In the genomic region with DNA sequence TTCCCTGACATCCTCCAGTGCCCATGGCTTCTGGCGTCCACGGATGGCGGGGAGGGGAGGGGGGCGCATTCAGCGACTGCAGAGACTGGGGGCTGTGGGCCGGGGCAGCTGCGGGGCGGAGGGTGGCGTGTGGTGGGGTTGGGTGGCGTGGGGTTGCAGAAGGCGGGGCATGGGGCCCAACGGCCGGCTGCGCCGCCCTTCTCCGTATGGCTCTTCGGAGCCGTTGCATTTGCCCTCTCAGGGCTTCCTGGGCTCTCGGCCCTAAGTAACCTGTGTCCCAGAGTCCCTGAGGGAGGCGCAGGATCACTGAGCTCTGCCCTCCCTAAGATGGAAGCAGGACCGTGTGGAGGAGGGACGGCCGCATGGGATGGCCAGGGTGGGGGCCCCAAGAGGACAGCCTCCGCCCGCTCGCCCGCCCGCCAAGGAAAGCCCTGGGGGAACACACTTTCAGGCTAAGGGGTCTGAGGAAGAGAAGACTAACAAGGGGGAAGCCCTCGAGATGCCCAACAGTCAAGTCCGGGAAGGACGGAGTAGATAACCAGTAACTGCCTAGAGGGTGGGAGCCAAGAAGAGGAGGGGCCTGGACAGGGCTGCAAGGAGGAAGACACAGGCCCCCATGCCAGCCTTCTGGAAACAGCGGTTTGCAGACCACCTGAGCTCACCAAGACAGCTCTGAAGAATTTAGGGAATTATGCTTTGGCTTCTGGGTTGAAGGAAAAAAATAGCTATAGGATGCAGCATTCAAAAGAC, we compare ENCODE assay signal across 8 cellular contexts. TPM values are rescaled to one million over a fixed set of nuclear protein-coding genes. Genes with fewer than 3 reads are reported as not detected.
A peak's percentile ranks its signal among the peaks of the same experiment; 100 is the strongest.
DNase-seq lines count a peak whose midpoint lies in the region; ATAC-seq lines count a peak whose summit lies in the region.

No MANE protein-coding gene starts in this region.

- 9% methylated on average over 32 of the region's 32 CpGs for WGBS in ectodermal cell, 2 experiments

- H3K4me3 ChIP-seq in ectodermal cell (ENCODE audit: insufficient read depth, low read depth, low read length) (peak overlapping the region; percentile 32), mucosa of rectum (ENCODE audit: low read length in 2 of 2) (peak overlapping the region; percentile 86 to 98)

- H3K27ac ChIP-seq in ectodermal cell (ENCODE audit: insufficient read depth, low read depth, low read length, poor library complexity, severe bottlenecking) (no peak overlapping the region), mucosa of rectum (ENCODE audit: low read depth in 2 of 2, low read length in 2 of 2) (peak overlapping the region; percentile 96 to 99)

- DNase-seq in GF-D8 (lab: John Stamatoyannopoulos, UW) (peak; percentile 4), NOMO-1 treated with DMSO at 0.1 percent for 48 hours (lab: John Stamatoyannopoulos, UW; ENCODE audit: unreplicated experiment) (peak; percentile 46), middle frontal gyrus (ENCODE audit: extremely low spot score, low spot score) (no peak), NCI-H69 (lab: John Stamatoyannopoulos, UW) (no peak)

- H3K4me1 ChIP-seq in ectodermal cell (ENCODE audit: control insufficient read depth, insufficient read depth, low read length) (peaks cover 5% of the 10 kb centered on the region), mucosa of rectum (ENCODE audit: control insufficient read depth in 2 of 2, insufficient read depth in 2 of 2, low read length in 2 of 2) (peaks cover 24 to 38% of the 10 kb centered on the region in 2 donors)

- H3K9ac ChIP-seq in mucosa of rectum (ENCODE audit: low read depth in 1 of 2, low read length in 2 of 2): peak overlapping the region; percentile 95 to 97

- H3K27me3 ChIP-seq in ectodermal cell (ENCODE audit: control insufficient read depth, insufficient read depth, low read length, poor library complexity, severe bottlenecking) (peaks cover 32% of the 10 kb centered on the region), mucosa of rectum (ENCODE audit: control insufficient read depth in 2 of 2, insufficient read depth in 2 of 2, low read length in 2 of 2) (no peaks in the 10 kb centered on the region)

- ATAC-seq in HG02678 (IDR thresholded peaks at IDR 0.05; ENCODE audit: unreplicated experiment) (no peak), GM21786 (IDR thresholded peaks at IDR 0.05; ENCODE audit: unreplicated experiment) (no peak)

- no peaks in the 10 kb centered on the region for H3K9me3 ChIP-seq in ectodermal cell (ENCODE audit: control insufficient read depth, low read length)
- no peaks in the 10 kb centered on the region for H3K9me3 ChIP-seq in mucosa of rectum (ENCODE audit: control insufficient read depth in 2 of 2, low read length in 2 of 2)

- H3K36me3 ChIP-seq in ectodermal cell (ENCODE audit: control insufficient read depth, insufficient read depth, low read length): peaks cover 12% of the 10 kb centered on the region
- H3K36me3 ChIP-seq in mucosa of rectum (ENCODE audit: control insufficient read depth in 2 of 2, insufficient read depth in 2 of 2, low read length in 2 of 2): peaks cover 3 to 7% of the 10 kb centered on the region in 2 donors

RNA-seq across cellular contexts. Expression of a gene that starts 9.2 kb away (rescaled TPM):
- 14.5 TPM for polyA plus RNA-seq in ectodermal cell (2013, experiment 1 of 4)
- 16.8 TPM for polyA plus RNA-seq in ectodermal cell (2013, experiment 2 of 4)
- 8.0 TPM for polyA plus RNA-seq in ectodermal cell (2013, experiment 3 of 4)
- polyA plus RNA-seq in ectodermal cell (2013, experiment 4 of 4): 9.9 TPM

RNA-seq across cellular contexts. Expression of a gene that starts 24.2 kb away (rescaled TPM):
- polyA plus RNA-seq in ectodermal cell (2013, experiment 1 of 4): 54.3 TPM
- polyA plus RNA-seq in ectodermal cell (2013, experiment 2 of 4): 56.9 TPM
- 33.7 TPM for polyA plus RNA-seq in ectodermal cell (2013, experiment 3 of 4)
- 37.1 TPM for polyA plus RNA-seq in ectodermal cell (2013, experiment 4 of 4)

RNA-seq across cellular contexts. Expression of a gene that starts 40.7 kb away (rescaled TPM):
- polyA plus RNA-seq in ectodermal cell (2013, experiment 1 of 4): 87.1 TPM
- polyA plus RNA-seq in ectodermal cell (2013, experiment 2 of 4): 94.2 TPM
- polyA plus RNA-seq in ectodermal cell (2013, experiment 3 of 4): 52.8 TPM
- 57.3 TPM for polyA plus RNA-seq in ectodermal cell (2013, experiment 4 of 4)

RNA-seq across cellular contexts. Expression of a gene that starts 44.1 kb away (rescaled TPM):
- 31.1 TPM for polyA plus RNA-seq in ectodermal cell (2013, experiment 1 of 4)
- 38.6 TPM for polyA plus RNA-seq in ectodermal cell (2013, experiment 2 of 4)
- polyA plus RNA-seq in ectodermal cell (2013, experiment 3 of 4): 27.1 TPM
- 31.5 TPM for polyA plus RNA-seq in ectodermal cell (2013, experiment 4 of 4)

RNA-seq across cellular contexts. Expression of a gene that starts 57.1 kb away (rescaled TPM):
- polyA plus RNA-seq in ectodermal cell (2013, experiment 1 of 4): 2.6 TPM
- polyA plus RNA-seq in ectodermal cell (2013, experiment 2 of 4): 2.1 TPM
- 1.9 TPM for polyA plus RNA-seq in ectodermal cell (2013, experiment 3 of 4)
- polyA plus RNA-seq in ectodermal cell (2013, experiment 4 of 4): 2.6 TPM

Comparison
In these comparisons a context has a peak if more than half of its experiments do, and no peak if none do; other contexts are left out.
1. DNase-seq: peak in GF-D8 (single experiment) and NOMO-1 treated with DMSO at 0.1 percent for 48 hours (single experiment); none in middle frontal gyrus (single experiment) and NCI-H69 (single experiment).